Comparison of ENCODE assay signal across 18 cellular contexts in the genomic region with DNA sequence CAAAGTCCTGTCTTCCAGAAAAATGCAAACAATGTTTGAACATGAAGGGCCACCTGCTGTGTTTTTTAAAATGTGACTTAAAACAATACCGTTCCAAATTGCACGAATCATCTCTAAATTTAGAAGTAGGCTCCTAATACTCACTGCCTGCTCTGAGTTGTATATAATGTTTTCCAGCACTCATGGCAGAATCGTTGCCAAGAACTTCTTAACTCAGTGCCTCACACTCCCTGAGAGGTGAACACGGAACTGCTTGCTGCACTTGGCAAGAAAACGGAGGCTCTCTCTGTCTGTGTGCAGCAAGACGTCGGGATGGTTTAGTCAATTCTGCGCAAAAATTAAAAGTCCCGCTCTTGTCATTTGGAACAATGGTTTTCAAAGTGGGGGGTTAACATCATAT.
DNase-seq lines count a peak whose midpoint lies in the region; ATAC-seq and TF ChIP-seq lines count a peak whose summit lies in the region.
"Had no signal": no experiment of that assay in that cellular context is flagged by ENCODE, and none has a peak within 500 bp of the region (broad histone marks: within the 10 kb centered on the region; RNA-seq: fewer than 3 reads in every experiment).

No MANE protein-coding gene starts in this region.

- DNase-seq in Right ventricle myocardium superior, result no peak
- DNase-seq in left ventricle myocardium inferior, result no peak
- DNase-seq in body of pancreas, result no peak
- DNase-seq in right cardiac atrium, result no peak
- no peak for DNase-seq in iPS-NIHi11 (ENCODE audit: low spot score)
- no peak for DNase-seq in GOT3 (lab: John Stamatoyannopoulos, UW)
- DNase-seq in stimulated activated CD4-positive, alpha-beta T cell treated with anti-CD3 and anti-CD28 coated beads, Interleukin-4, amount 100 ng/mL, for 4 hours, result no peak
- DNase-seq: 8988T, AML-193, Caco-2, KG1, MM.1S, NCI-H1105, NCI-H2029 treated with DMSO at 0.1 percent for 48 hours, NCI-H510A treated with DMSO at 0.1 percent for 48 hours had no signal

- H3K27ac ChIP-seq in left ventricle myocardium inferior (replicated peaks) (no peak overlapping the region), body of pancreas (peak overlapping the region in 1 of 4 donors; percentile 4), right cardiac atrium (ENCODE audit: low read length) (no peak overlapping the region)
- H3K27ac ChIP-seq: RWPE1 had no signal

- TF ChIP-seq POLR2A in body of pancreas (IDR thresholded peaks at IDR 0.05), result no peak

- H3K27me3 ChIP-seq in left ventricle myocardium inferior (ENCODE audit: low read depth) (no peaks in the 10 kb centered on the region), body of pancreas (no peaks in the 10 kb centered on the region), right cardiac atrium (ENCODE audit: control insufficient read depth, insufficient read depth) (no peaks in the 10 kb centered on the region)

- TF ChIP-seq CTCF in left ventricle myocardium inferior (IDR thresholded peaks at IDR 0.05; ENCODE audit: borderline replicate concordance), result no peak
- no peak for TF ChIP-seq CTCF in body of pancreas (IDR thresholded peaks at IDR 0.05)

- H3K4me3 ChIP-seq in left ventricle myocardium inferior (no peak overlapping the region), body of pancreas (no peak overlapping the region), right cardiac atrium (ENCODE audit: low read length) (no peak overlapping the region)
- H3K4me3 ChIP-seq: HAP-1 had no signal

- WGBS in body of pancreas, 2 donors, result 60 to 61% methylated on average over 9 of the region's 9 CpGs
- WGBS in right cardiac atrium, result 47% methylated on average over 9 of the region's 9 CpGs

- intact Hi-C loops in Right ventricle myocardium superior (cut with DNase I), result no loop called here
- intact Hi-C loops in left ventricle myocardium inferior (cut with micrococcal nuclease), result no loop called here
- intact Hi-C loops in body of pancreas (cut with DNase I), result no loop called here
- intact Hi-C loops in right cardiac atrium (cut with DNase I), result no loop called here

- H3K36me3 ChIP-seq in left ventricle myocardium inferior, result no peaks in the 10 kb centered on the region
- H3K36me3 ChIP-seq in body of pancreas (replicated peaks in 1 of 2; ENCODE audit: insufficient read depth in 1 of 2, low read depth in 2 of 2), result no peaks in the 10 kb centered on the region
- H3K36me3 ChIP-seq: HAP-1 had no signal

- H3K9me3 ChIP-seq in left ventricle myocardium inferior (replicated peaks), result peaks cover 9% of the 10 kb centered on the region
- no peaks in the 10 kb centered on the region for H3K9me3 ChIP-seq in body of pancreas
- H3K9me3 ChIP-seq in right cardiac atrium (ENCODE audit: control insufficient read depth, low read length), result no peaks in the 10 kb centered on the region
- H3K9me3 ChIP-seq: Caco-2, HAP-1 had no signal

- peaks cover 8% of the 10 kb centered on the region for H3K4me1 ChIP-seq in left ventricle myocardium inferior
- H3K4me1 ChIP-seq in body of pancreas, result no peaks in the 10 kb centered on the region
- H3K4me1 ChIP-seq in right cardiac atrium (ENCODE audit: control insufficient read depth, insufficient read depth, low read length), result no peaks in the 10 kb centered on the region
- H3K4me1 ChIP-seq: Caco-2, HAP-1 had no signal

- peak; percentile 88 for ATAC-seq in Right ventricle myocardium superior (ENCODE audit: poor library complexity)
- ATAC-seq in body of pancreas, result peak; percentile 53
- ATAC-seq in right cardiac atrium, result peak; percentile 29 to 31
- ATAC-seq in GM19328 (IDR thresholded peaks at IDR 0.05; ENCODE audit: unreplicated experiment), result no peak
